31 cellular contexts compared by ENCODE assay signal in the genomic region with DNA sequence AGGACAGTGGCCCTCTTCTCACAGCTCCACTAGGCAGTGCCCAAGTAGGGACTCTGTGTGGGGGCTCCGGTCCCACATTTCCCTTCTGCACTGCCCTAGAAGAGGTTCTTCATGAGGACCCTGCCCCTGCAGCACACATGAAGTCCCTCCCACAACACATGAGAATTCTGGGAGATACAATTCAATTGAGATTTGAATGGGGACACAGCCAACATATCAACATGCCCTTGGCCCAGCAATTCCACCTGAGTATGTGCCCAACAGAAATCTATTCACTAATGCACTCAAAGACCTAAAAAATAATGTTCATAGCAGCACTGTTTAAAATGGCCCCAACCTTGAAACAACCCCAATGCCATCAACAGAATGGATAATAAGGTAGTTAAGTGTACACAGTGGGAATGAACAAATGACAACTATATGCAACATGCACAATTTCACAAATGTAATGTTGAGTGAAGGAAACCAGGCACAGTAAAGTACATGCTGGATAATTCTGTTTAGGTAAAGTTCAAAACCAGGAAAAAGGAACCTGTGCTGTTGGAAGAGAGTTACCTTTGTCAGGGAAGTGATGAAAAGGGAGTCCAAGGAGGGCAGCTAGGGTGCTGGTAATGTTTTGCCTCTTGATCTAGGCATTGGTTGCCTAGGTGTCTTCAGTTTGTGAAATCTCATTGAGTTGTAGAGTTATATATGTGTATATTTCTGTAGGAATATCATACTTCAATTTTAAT. TPM values are rescaled to one million over a fixed set of nuclear protein-coding genes. Genes with fewer than 3 reads are reported as not detected.
DNase-seq lines count a peak whose midpoint lies in the region; ATAC-seq, FAIRE-seq and TF ChIP-seq lines count a peak whose summit lies in the region.
"Had no signal": no experiment of that assay in that cellular context is flagged by ENCODE, and none has a peak within 500 bp of the region (broad histone marks: within the 10 kb centered on the region; RNA-seq: fewer than 3 reads in every experiment).

No MANE protein-coding gene starts in this region.

- H3K4me1 Mint-ChIP-seq in activated naive CD8-positive, alpha-beta T cell treated with anti-CD3 and anti-CD28 coated beads, Interleukin-2, amount 10 ng/mL, durations not matched to agents 7 days and 5 days: peaks cover 4% of the 10 kb centered on the region
- peaks cover 2% of the 10 kb centered on the region for H3K4me1 Mint-ChIP-seq in activated naive CD8-positive, alpha-beta T cell treated with anti-CD3 and anti-CD28 coated beads for 36 hours
- H3K4me1 Mint-ChIP-seq: CD14-positive monocyte had no signal

- H3K27ac ChIP-seq in esophagus muscularis mucosa (replicated peaks in 1 of 4) (no peak overlapping the region), HepG2 (ENCODE audit: extremely low read length, insufficient read depth, low read length) (no peak overlapping the region), right lobe of liver (peak overlapping the region in 2 of 3 donors; percentile 12 to 79)
- H3K27ac ChIP-seq: 22Rv1, BLaER1 had no signal

- WGBS in esophagus muscularis mucosa: 86% methylated on average over 1 of the region's 1 CpG
- WGBS in HepG2 (ENCODE audit: low lambda C conversion rate): 80% methylated on average over 1 of the region's 1 CpG
- WGBS in right lobe of liver (ENCODE audit: insufficient coverage, low coverage, low lambda C conversion rate, missing lambda C conversion rate): no CpG with 5 or more reads among the region's 1 CpG

- intact Hi-C loops in esophagus muscularis mucosa (cut with DNase I): no loop called here
- intact Hi-C loops in HepG2 (cut with micrococcal nuclease; ENCODE audit: unreplicated experiment): no loop called here
- intact Hi-C loops in right lobe of liver (cut with DNase I): no loop called here

- H3K27me3 Mint-ChIP-seq in activated naive CD8-positive, alpha-beta T cell treated with anti-CD3 and anti-CD28 coated beads, Interleukin-2, amount 10 ng/mL, durations not matched to agents 7 days and 5 days: peaks cover 1% of the 10 kb centered on the region
- no peaks in the 10 kb centered on the region for H3K27me3 Mint-ChIP-seq in activated naive CD8-positive, alpha-beta T cell treated with anti-CD3 and anti-CD28 coated beads for 36 hours
- H3K27me3 Mint-ChIP-seq: CD4-positive, alpha-beta memory T cell; CD4-positive, CD25-positive, alpha-beta regulatory T cell; CD8-positive, alpha-beta memory T cell had no signal

- POLR2A ChIA-PET in activated naive CD8-positive, alpha-beta T cell treated with anti-CD3 and anti-CD28 coated beads, Interleukin-2, amount 10 ng/mL, durations not matched to agents 7 days and 5 days (lab: Charles Lee): no interaction called here
- POLR2A ChIA-PET in HepG2 (lab: Yijun Ruan, JAX): no interaction called here

- H2AFZ ChIP-seq in HepG2 (ENCODE audit: low read length): no peak overlapping the region

- no peak overlapping the region for H3K4me2 ChIP-seq in HepG2 (ENCODE audit: low read depth, low read length)
- H3K4me2 ChIP-seq: BLaER1 had no signal

- H3K4me3 ChIP-seq in esophagus muscularis mucosa (no peak overlapping the region), HepG2 (replicated peaks in 1 of 3; ENCODE audit: insufficient read depth in 1 of 3, low read depth in 2 of 3, low read length in 3 of 3) (no peak overlapping the region), right lobe of liver (no peak overlapping the region)
- H3K4me3 ChIP-seq: BLaER1, GM12878 had no signal

- H3K9ac ChIP-seq in HepG2 (ENCODE audit: insufficient read depth, low read depth, low read length): no peak overlapping the region
- H3K9ac ChIP-seq: BLaER1 had no signal

- H3K4me3 Mint-ChIP-seq in activated naive CD8-positive, alpha-beta T cell treated with anti-CD3 and anti-CD28 coated beads, Interleukin-2, amount 10 ng/mL, durations not matched to agents 7 days and 5 days: no peak overlapping the region
- H3K4me3 Mint-ChIP-seq in activated naive CD8-positive, alpha-beta T cell treated with anti-CD3 and anti-CD28 coated beads for 36 hours: no peak overlapping the region
- H3K4me3 Mint-ChIP-seq: CD4-positive, alpha-beta memory T cell; CD4-positive, CD25-positive, alpha-beta regulatory T cell; CD8-positive, alpha-beta memory T cell had no signal

- H3K9me3 ChIP-seq in esophagus muscularis mucosa (no peaks in the 10 kb centered on the region), HepG2 (ENCODE audit: low read length) (no peaks in the 10 kb centered on the region), right lobe of liver (no peaks in the 10 kb centered on the region)
- H3K9me3 ChIP-seq: BE2C, BLaER1 had no signal

- TF ChIP-seq EP300 in esophagus muscularis mucosa (IDR thresholded peaks at IDR 0.05) (no peak), HepG2 (IDR thresholded peaks at IDR 0.05; ENCODE audit: low read depth in 2 of 2, low read length in 2 of 2) (no peak), HepG2 (CRISPR knock-in tag; IDR thresholded peaks at IDR 0.05; ENCODE audit: borderline replicate concordance) (no peak)

- H3K4me1 ChIP-seq in esophagus muscularis mucosa: no peaks in the 10 kb centered on the region
- peaks cover 6% of the 10 kb centered on the region for H3K4me1 ChIP-seq in HepG2 (ENCODE audit: insufficient read depth, low read length)
- H3K4me1 ChIP-seq in right lobe of liver: peaks cover 0 to 62% (median 10%) of the 10 kb centered on the region in 4 donors
- H3K4me1 ChIP-seq: BE2C, BLaER1 had no signal

- no peak for DNase-seq in activated naive CD8-positive, alpha-beta T cell treated with anti-CD3 and anti-CD28 coated beads, Interleukin-2, amount 10 ng/mL, durations not matched to agents 7 days and 5 days
- no peak for DNase-seq in activated naive CD8-positive, alpha-beta T cell treated with anti-CD3 and anti-CD28 coated beads for 36 hours
- peak; percentile 57 for DNase-seq in esophagus muscularis mucosa (ENCODE audit: extremely low spot score)
- no peak for DNase-seq in HepG2 (ENCODE audit: low spot score)
- DNase-seq in right lobe of liver: no peak
- DNase-seq in SW480 (ENCODE audit: low spot score): no peak
- DNase-seq: ACHN; BE2C; C1 segment of cervical spinal cord; CD4-positive, alpha-beta memory T cell; CD4-positive, CD25-positive, alpha-beta regulatory T cell; CD8-positive, alpha-beta memory T cell; COR-L47; DMS 273 treated with DMSO at 0.1 percent for 48 hours; DMS153; DMS53; DMS79; DND-41; EL; GDM1 had no signal

- peaks cover 14% of the 10 kb centered on the region for H3K36me3 Mint-ChIP-seq in activated naive CD8-positive, alpha-beta T cell treated with anti-CD3 and anti-CD28 coated beads, Interleukin-2, amount 10 ng/mL, durations not matched to agents 7 days and 5 days
- peaks cover 3% of the 10 kb centered on the region for H3K36me3 Mint-ChIP-seq in activated naive CD8-positive, alpha-beta T cell treated with anti-CD3 and anti-CD28 coated beads for 36 hours
- H3K36me3 Mint-ChIP-seq: CD14-positive monocyte; CD4-positive, CD25-positive, alpha-beta regulatory T cell; CD8-positive, alpha-beta memory T cell had no signal

- no peak for TF ChIP-seq POLR2A in esophagus muscularis mucosa (IDR thresholded peaks at IDR 0.05; ENCODE audit: low read depth)
- no peak for TF ChIP-seq POLR2A in HepG2 (IDR thresholded peaks at IDR 0.05; ENCODE audit: insufficient read depth in 1 of 2, low read depth in 2 of 2, low read length in 2 of 2)
- no peak for TF ChIP-seq POLR2A in right lobe of liver (IDR thresholded peaks at IDR 0.05)

- no peak for TF ChIP-seq RAD21 in HepG2 (CRISPR knock-in tag; IDR thresholded peaks at IDR 0.05)

- H3K27me3 ChIP-seq in esophagus muscularis mucosa: no peaks in the 10 kb centered on the region
- no peaks in the 10 kb centered on the region for H3K27me3 ChIP-seq in HepG2 (ENCODE audit: control insufficient read depth in 1 of 2, insufficient read depth in 2 of 2, low read length in 2 of 2)
- no peaks in the 10 kb centered on the region for H3K27me3 ChIP-seq in right lobe of liver
- H3K27me3 ChIP-seq: BE2C, BLaER1 had no signal

- in situ Hi-C loops in HepG2 (cut with HindIII; ENCODE audit: extremely low pct_ligation_motif_present, low pct_unique_long_range_greater_than_20kb): no loop called here

- H3K27ac Mint-ChIP-seq in activated naive CD8-positive, alpha-beta T cell treated with anti-CD3 and anti-CD28 coated beads, Interleukin-2, amount 10 ng/mL, durations not matched to agents 7 days and 5 days: peak overlapping the region; percentile 9
- H3K27ac Mint-ChIP-seq in activated naive CD8-positive, alpha-beta T cell treated with anti-CD3 and anti-CD28 coated beads for 36 hours: no peak overlapping the region
- H3K27ac Mint-ChIP-seq: CD14-positive monocyte; CD4-positive, alpha-beta memory T cell; CD4-positive, CD25-positive, alpha-beta regulatory T cell had no signal

- no peaks in the 10 kb centered on the region for H3K79me2 ChIP-seq in HepG2 (ENCODE audit: insufficient read depth, low read length)

- FAIRE-seq in HepG2 (lab: Jason Lieb, UNC): no peak
- FAIRE-seq: GM12878, GM12892, GM18507 had no signal

- no peaks in the 10 kb centered on the region for H4K20me1 ChIP-seq in HepG2 (ENCODE audit: insufficient read depth, low read length)
- H4K20me1 ChIP-seq: BLaER1 had no signal

- no peak for ATAC-seq in activated naive CD8-positive, alpha-beta T cell treated with anti-CD3 and anti-CD28 coated beads, Interleukin-2, amount 10 ng/mL, durations not matched to agents 7 days and 5 days (ENCODE audit: low read depth)
- ATAC-seq in HepG2 (no peak), right lobe of liver (peak; percentile 7 to 59 (median 49)), GM19463 (IDR thresholded peaks at IDR 0.05; ENCODE audit: unreplicated experiment) (no peak), HG02885 (IDR thresholded peaks at IDR 0.05; ENCODE audit: poor library complexity, unreplicated experiment) (no peak)
- ATAC-seq: GM12878 had no signal

- no peaks in the 10 kb centered on the region for H3K9me3 Mint-ChIP-seq in activated naive CD8-positive, alpha-beta T cell treated with anti-CD3 and anti-CD28 coated beads, Interleukin-2, amount 10 ng/mL, durations not matched to agents 7 days and 5 days
- H3K9me3 Mint-ChIP-seq in activated naive CD8-positive, alpha-beta T cell treated with anti-CD3 and anti-CD28 coated beads for 36 hours: no peaks in the 10 kb centered on the region

- no TSS peak for BruUV-seq in HepG2 (replicated peaks; lab: Mats Ljungman, UMichigan)

- TF ChIP-seq CTCF in esophagus muscularis mucosa (IDR thresholded peaks at IDR 0.05): no peak
- TF ChIP-seq CTCF in HepG2 (CRISPR knock-in tag; IDR thresholded peaks at IDR 0.05): no peak
- TF ChIP-seq CTCF in right lobe of liver (IDR thresholded peaks at IDR 0.05): no peak

- H3K36me3 ChIP-seq in esophagus muscularis mucosa (no peaks in the 10 kb centered on the region), HepG2 (replicated peaks in 1 of 2; ENCODE audit: control insufficient read depth in 1 of 2, insufficient read depth in 2 of 2, low read length in 2 of 2) (no peaks in the 10 kb centered on the region), right lobe of liver (no peaks in the 10 kb centered on the region)
- H3K36me3 ChIP-seq: BE2C, BLaER1 had no signal

- CTCF ChIA-PET in HepG2 (lab: Yijun Ruan, JAX; ENCODE audit: low intra/inter-chr PET ratio, low total read pairs): no interaction called here

RNA-seq across cellular contexts. Expression of a gene that starts 16.1 kb away (rescaled TPM):
- total RNA-seq in activated naive CD8-positive, alpha-beta T cell treated with anti-CD3 and anti-CD28 coated beads, Interleukin-2, amount 10 ng/mL, durations not matched to agents 7 days and 5 days: 1 to 10 TPM; 2.3 to 3.0 TPM
- 1 to 10 TPM; 3.2 to 3.4 TPM for total RNA-seq in activated naive CD8-positive, alpha-beta T cell treated with anti-CD3 and anti-CD28 coated beads for 36 hours
- total RNA-seq in esophagus muscularis mucosa (1 to 10 TPM; 1.8 to 7.1 (median 4.0) TPM), HepG2 (2016; rRNA removed; fragmentation: Illumina TruSeq; extraction: Trizol) (0.90 and 1.4 TPM in 2 replicates), right lobe of liver (1 to 10 TPM; 2.1 to 5.5 (median 3.2) TPM)
- total RNA-seq in HepG2 (2016; cell fraction: cytosol; rRNA removed; fragmentation: Illumina TruSeq; extraction: Trizol; ENCODE audit: low read depth): 0.51 and 0.53 TPM in 2 replicates
- 1.0 and 1.1 TPM in 2 replicates for total RNA-seq in HepG2 (2016; cell fraction: insoluble cytoplasmic fraction; rRNA removed; fragmentation: Illumina TruSeq; extraction: Trizol)
- 0.83 and 0.99 TPM in 2 replicates for total RNA-seq in HepG2 (2016; cell fraction: membrane; rRNA removed; fragmentation: Illumina TruSeq; extraction: Trizol)
- 1.4 and 1.6 TPM in 2 replicates for total RNA-seq in HepG2 (2016; cell fraction: nucleus; rRNA removed; fragmentation: Illumina TruSeq; extraction: Trizol)
- 0.38 and 0.40 TPM in 2 replicates for polyA plus RNA-seq in HepG2 (2011; rRNA removed)
- polyA plus RNA-seq in HepG2 (2011; cell fraction: cytosol; rRNA removed): 0.31 and 0.55 TPM in 2 replicates
- 0.29 TPM in 2 replicates for polyA plus RNA-seq in HepG2 (2011; cell fraction: nucleus; rRNA removed)
- polyA plus RNA-seq in HepG2 (2012): 0.11 and 0.15 TPM in 2 replicates
- 0.28 and 0.41 TPM in 2 replicates for polyA plus RNA-seq in HepG2 (2016; cell fraction: cytosol; fragmentation: Illumina TruSeq; extraction: Trizol; ENCODE audit: low read depth)
- polyA plus RNA-seq in HepG2 (2016; cell fraction: insoluble cytoplasmic fraction; fragmentation: Illumina TruSeq; extraction: Trizol; ENCODE audit: low read depth): 1.8 and 1.9 TPM in 2 replicates
- polyA plus RNA-seq in HepG2 (2016; cell fraction: membrane; fragmentation: Illumina TruSeq; extraction: Trizol; ENCODE audit: low read depth): 0.80 and 0.96 TPM in 2 replicates
- polyA plus RNA-seq in HepG2 (2016; cell fraction: nucleus; fragmentation: Illumina TruSeq; extraction: Trizol; ENCODE audit: insufficient read depth, low read depth): 2.5 and 3.5 TPM in 2 replicates
- polyA minus RNA-seq in HepG2 (2011; rRNA and poly(A)+ RNA removed; ENCODE audit: low replicate concordance): 0.07 and 0.48 TPM in 2 replicates
- 0.53 TPM in 1 of 2 replicates, not detected in the other for polyA minus RNA-seq in HepG2 (2011; cell fraction: cytosol; rRNA and poly(A)+ RNA removed)
- polyA minus RNA-seq in HepG2 (2011; cell fraction: nucleus; rRNA and poly(A)+ RNA removed): 0.25 and 0.52 TPM in 2 replicates
- total RNA-seq: A172, G401, GM12878 had no signal
- polyA plus RNA-seq: AG04450, CD14-positive monocyte had no signal

Comparison
In these comparisons a context has a peak if more than half of its experiments do, and no peak if none do; other contexts are left out.
1. ATAC-seq: peak in right lobe of liver (4 of 4); none in activated naive CD8-positive, alpha-beta T cell treated with anti-CD3 and anti-CD28 coated beads, Interleukin-2, amount 10 ng/mL, durations not matched to agents 7 days and 5 days (single experiment), HepG2 (single experiment), GM19463 (single experiment) and HG02885 (single experiment).
2. H3K27ac ChIP-seq: peak in right lobe of liver (2 of 3); none in esophagus muscularis mucosa (0 of 4) and HepG2 (single experiment).